Comparison of ENCODE assay signal across 20 cellular contexts in the genomic region with DNA sequence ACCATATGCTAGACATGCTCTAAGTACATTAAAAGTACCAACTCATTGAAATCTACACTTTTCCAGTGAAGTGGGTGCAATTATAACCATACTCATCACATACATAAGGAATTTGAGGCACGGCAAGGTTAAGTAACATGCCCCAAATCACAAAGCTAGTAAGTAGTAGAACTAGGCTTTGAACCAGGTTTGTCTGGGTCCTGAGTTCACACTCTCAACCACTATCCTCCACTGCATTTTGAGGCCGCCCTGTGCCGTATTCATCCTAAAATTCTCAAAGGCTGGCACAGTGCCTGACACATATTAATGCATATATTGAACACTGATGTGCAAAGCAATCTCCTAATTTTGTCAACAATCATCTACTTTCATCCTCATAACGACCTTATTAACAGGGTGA.
"Had no signal": no experiment of that assay in that cellular context is flagged by ENCODE, and none has a peak within 500 bp of the region (broad histone marks: within the 10 kb centered on the region; RNA-seq: fewer than 3 reads in every experiment).

No MANE protein-coding gene starts in this region.

- H3K9me2 ChIP-seq: SK-N-SH had no signal

- DNase-seq: IMR-90, Kasumi-1, KG1, MV-4-11, NCI-H1048, NCI-H1105, NCI-H1417, NCI-H1436 treated with DMSO at 0.1 percent for 48 hours, NCI-H1694, NCI-H1930, NCI-H2081, NCI-H2107, NCI-H2227 treated with DMSO at 0.1 percent for 48 hours, NCI-H526 treated with DMSO at 0.1 percent for 48 hours, NCI-H748 treated with DMSO at 0.1 percent for 48 hours, SHP77, SK-N-SH, SW 1271, T-cell had no signal

- H3K27ac ChIP-seq: RWPE1 had no signal

- H3K9me3 ChIP-seq: SK-N-SH had no signal

- H3K4me2 ChIP-seq: SK-N-SH had no signal

- H3K9ac ChIP-seq: SK-N-SH had no signal
